9 cellular contexts compared by ENCODE assay signal in genomic region chr3:171838218-171838720, GRCh38. TPM values are rescaled to one million over a fixed set of nuclear protein-coding genes. Genes with fewer than 3 reads are reported as not detected.
DNase-seq lines count a peak whose midpoint lies in the region; ATAC-seq and TF ChIP-seq lines count a peak whose summit lies in the region.
"Had no signal": no experiment of that assay in that cellular context is flagged by ENCODE, and none has a peak within 500 bp of the region (broad histone marks: within the 10 kb centered on the region; RNA-seq: fewer than 3 reads in every experiment).

No MANE protein-coding gene starts in this region.

- H3K4me3 Mint-ChIP-seq in neural progenitor cell = no peak overlapping the region
- no peak overlapping the region for H3K4me3 Mint-ChIP-seq in activated CD4-positive, alpha-beta T cell treated with anti-CD3 and anti-CD28 coated beads for 36 hours

- POLR2A ChIA-PET in activated CD4-positive, alpha-beta T cell treated with anti-CD3 and anti-CD28 coated beads for 36 hours (lab: Charles Lee) = no interaction called here

- H3K27me3 Mint-ChIP-seq in neural progenitor cell (ENCODE audit: insufficient read depth, low read depth) = no peaks in the 10 kb centered on the region
- peaks cover 12% of the 10 kb centered on the region for H3K27me3 Mint-ChIP-seq in activated CD4-positive, alpha-beta T cell treated with anti-CD3 and anti-CD28 coated beads for 36 hours

- ATAC-seq in GM18511 (IDR thresholded peaks at IDR 0.05; ENCODE audit: unreplicated experiment) = no peak
- no peak for ATAC-seq in activated CD4-positive, alpha-beta T cell treated with anti-CD3 and anti-CD28 coated beads for 36 hours

- no peaks in the 10 kb centered on the region for H3K9me3 Mint-ChIP-seq in neural progenitor cell
- H3K9me3 Mint-ChIP-seq in activated CD4-positive, alpha-beta T cell treated with anti-CD3 and anti-CD28 coated beads for 36 hours (ENCODE audit: low read depth) = no peaks in the 10 kb centered on the region

- H3K9me3 ChIP-seq in neural progenitor cell (ENCODE audit: low read depth) = no peaks in the 10 kb centered on the region

- H3K36me3 ChIP-seq in neural progenitor cell = no peaks in the 10 kb centered on the region

- H3K4me1 ChIP-seq in neural progenitor cell = peaks cover 20% of the 10 kb centered on the region

- peaks cover 4% of the 10 kb centered on the region for H3F3A ChIP-seq in neural progenitor cell (ENCODE audit: low read depth)

- H3K4me1 Mint-ChIP-seq in neural progenitor cell = peaks cover 66% of the 10 kb centered on the region
- H3K4me1 Mint-ChIP-seq in activated CD4-positive, alpha-beta T cell treated with anti-CD3 and anti-CD28 coated beads for 36 hours = no peaks in the 10 kb centered on the region

- CTCF ChIA-PET in activated CD4-positive, alpha-beta T cell treated with anti-CD3 and anti-CD28 coated beads for 36 hours (lab: Charles Lee) = interaction anchor here (0.7 to 2.8 kb wide), 3 partner anchors 9 to 66 kb away, joined by 3 to 12 read pairs (median 5); no protein-coding TSS in a partner anchor

- no peaks in the 10 kb centered on the region for H3K27me3 ChIP-seq in neural progenitor cell

- peak overlapping the region; percentile 68 for H2AFZ ChIP-seq in neural progenitor cell (replicated peaks)

- H3K4me2 ChIP-seq in neural progenitor cell = no peak overlapping the region

- no peak overlapping the region for H3K27ac ChIP-seq in neural progenitor cell

- H3K4me3 ChIP-seq in neural progenitor cell = no peak overlapping the region

- DNase-seq in AG08396 (ENCODE audit: low spot score) = peak; percentile 45
- DNase-seq in NCI-H460 (ENCODE audit: extremely low read depth, low read depth) = peak; percentile 43
- DNase-seq in fibroblast of gingiva (ENCODE audit: low read depth) = peak; percentile 82
- DNase-seq in neural progenitor cell (ENCODE audit: low spot score) = peak; percentile 31
- no peak for DNase-seq in activated CD4-positive, alpha-beta T cell treated with anti-CD3 and anti-CD28 coated beads for 36 hours
- no peak for DNase-seq in NCI-H2081 (lab: John Stamatoyannopoulos, UW)
- DNase-seq in COR-L47 (lab: John Stamatoyannopoulos, UW) = no peak
- DNase-seq: DMS79 had no signal

- no peak for TF ChIP-seq CTCF in neural progenitor cell (IDR thresholded peaks at IDR 0.05)

- H3K79me2 ChIP-seq in neural progenitor cell (ENCODE audit: low read depth) = no peaks in the 10 kb centered on the region

- H3K27ac Mint-ChIP-seq in neural progenitor cell = peak overlapping the region; percentile 28
- no peak overlapping the region for H3K27ac Mint-ChIP-seq in activated CD4-positive, alpha-beta T cell treated with anti-CD3 and anti-CD28 coated beads for 36 hours

- intact Hi-C loops in activated CD4-positive, alpha-beta T cell treated with anti-CD3 and anti-CD28 coated beads for 36 hours (cut with DNase I, micrococcal nuclease) = loop anchor here in 1 of 2 experiments (10.0 kb wide), 1 partner anchor 673 kb away; no protein-coding TSS in a partner anchor

- H4K20me1 ChIP-seq in neural progenitor cell (ENCODE audit: low read depth) = no peaks in the 10 kb centered on the region

- no peak overlapping the region for H3K9ac ChIP-seq in neural progenitor cell

- no peaks in the 10 kb centered on the region for H3K36me3 Mint-ChIP-seq in neural progenitor cell
- H3K36me3 Mint-ChIP-seq in activated CD4-positive, alpha-beta T cell treated with anti-CD3 and anti-CD28 coated beads for 36 hours (ENCODE audit: low read depth) = no peaks in the 10 kb centered on the region

RNA-seq across cellular contexts. Expression of gene TMEM212, which starts 4.9 kb away (rescaled TPM):
- not detected in 2 replicates for total RNA-seq in NCI-H460 (2014; rRNA removed; shearing (Covaris generic))
- not detected in 2 replicates for polyA plus RNA-seq in NCI-H460 (2014; cell fraction: nucleus; rRNA removed)
- total RNA-seq in neural progenitor cell (ENCODE audit: low replicate concordance) = not detected in 2 replicates
- not detected for total RNA-seq in activated CD4-positive, alpha-beta T cell treated with anti-CD3 and anti-CD28 coated beads for 36 hours

RNA-seq across cellular contexts. Expression of gene PLD1, which starts 28.0 kb away (rescaled TPM):
- total RNA-seq in NCI-H460 (2014; rRNA removed; shearing (Covaris generic)) = 27.9 and 33.5 TPM in 2 replicates
- polyA plus RNA-seq in NCI-H460 (2014; cell fraction: nucleus; rRNA removed) = 17.0 and 25.4 TPM in 2 replicates
- total RNA-seq in neural progenitor cell (ENCODE audit: low replicate concordance) = 0.19 and 0.21 TPM in 2 replicates
- total RNA-seq in activated CD4-positive, alpha-beta T cell treated with anti-CD3 and anti-CD28 coated beads for 36 hours = 1 to 10 TPM; 1.1 to 1.2 TPM

Comparison
In these comparisons a context has a peak if more than half of its experiments do, and no peak if none do; other contexts are left out.
1. DNase-seq: peak in AG08396 (single experiment), NCI-H460 (single experiment), fibroblast of gingiva (single experiment) and neural progenitor cell (single experiment); none in activated CD4-positive, alpha-beta T cell treated with anti-CD3 and anti-CD28 coated beads for 36 hours (single experiment), NCI-H2081 (0 of 2) and COR-L47 (single experiment).
2. RNA of gene PLD1, which starts 28.0 kb away (total RNA-seq): 27.9 to 33.5 TPM in NCI-H460; 1.1 to 1.2 TPM in activated CD4-positive, alpha-beta T cell treated with anti-CD3 and anti-CD28 coated beads for 36 hours and 0.19 to 0.21 TPM in neural progenitor cell; every median in the first group is over 10 times any median in the second.